ENCODE assay signal across 23 cellular contexts in genomic region chr9:112841261-112841660, GRCh38. TPM values are rescaled to one million over a fixed set of nuclear protein-coding genes. Genes with fewer than 3 reads are reported as not detected.
DNase-seq lines count a peak whose midpoint lies in the region; ATAC-seq lines count a peak whose summit lies in the region.
"Had no signal": no experiment of that assay in that cellular context is flagged by ENCODE, and none has a peak within 500 bp of the region (broad histone marks: within the 10 kb centered on the region; RNA-seq: fewer than 3 reads in every experiment).

No MANE protein-coding gene starts in this region.

- DNase-seq in DMS53 (lab: John Stamatoyannopoulos, UW) (peak; percentile 15), DMS53 treated with DMSO at 0.1 percent for 48 hours (lab: John Stamatoyannopoulos, UW; ENCODE audit: unreplicated experiment) (no peak), RPMI7951 (ENCODE audit: low read depth) (peak; percentile 12), inferior parietal cortex (ENCODE audit: extremely low spot score) (peak; percentile 52), superior temporal gyrus (ENCODE audit: extremely low spot score) (peak; percentile 67), NCI-H187 treated with DMSO at 0.1 percent for 48 hours (lab: John Stamatoyannopoulos, UW) (no peak)
- DNase-seq: activated CD4-positive, alpha-beta memory T cell treated with anti-CD3 and anti-CD28 coated beads, Interleukin-2, amount 10 ng/mL, durations not matched to agents 7 days and 5 days; activated naive CD4-positive, alpha-beta T cell treated with anti-CD3 and anti-CD28 coated beads, Interleukin-2, amount 50 U/mL, for 16 hours; activated T-cell treated with anti-CD3 and anti-CD28 coated beads, Interleukin-2, amount 50 U/mL, for 4 hours; heart right ventricle; mesenchymal stem cell; NCI-H1694 treated with DMSO at 0.1 percent for 48 hours; NCI-H526; stimulated activated CD4-positive, alpha-beta T cell treated with anti-CD3 and anti-CD28 coated beads, Interleukin-4, amount 100 ng/mL, for 24 hours; SW 1271; WERI-Rb-1 had no signal

- ATAC-seq in HG03045 (IDR thresholded peaks at IDR 0.05; ENCODE audit: unreplicated experiment) (no peak), HG03175 (IDR thresholded peaks at IDR 0.05; ENCODE audit: unreplicated experiment) (no peak)
- ATAC-seq: activated T-cell treated with anti-CD3 and anti-CD28 coated beads, Interleukin-2, amount 50 U/mL, for 4 hours; natural killer cell treated with Interleukin-12 subunit alpha and Interleukin-12 subunit beta and Interleukin-15 and Interleukin-18, amount 100 ng/mL, for 72 hours; Panc1 had no signal

RNA-seq across cellular contexts. Expression of gene SLC46A2, which starts 49.4 kb away (rescaled TPM):
- total RNA-seq in RPMI7951 (2014; rRNA removed; shearing (Covaris generic)): not detected in 2 replicates
- total RNA-seq: activated CD4-positive, alpha-beta memory T cell treated with anti-CD3 and anti-CD28 coated beads, Interleukin-2, amount 10 ng/mL, durations not matched to agents 7 days and 5 days; activated T-cell treated with anti-CD3 and anti-CD28 coated beads, Interleukin-2, amount 50 U/mL, for 4 hours; ascending aorta; HT1080; natural killer cell treated with Interleukin-12 subunit alpha and Interleukin-12 subunit beta and Interleukin-15 and Interleukin-18, amount 100 ng/mL, for 72 hours; smooth muscle cell had no signal

Comparison
In these comparisons a context has a peak if more than half of its experiments do, and no peak if none do; other contexts are left out.
1. DNase-seq: peak in DMS53 (single experiment), RPMI7951 (single experiment), inferior parietal cortex (single experiment) and superior temporal gyrus (single experiment); none in DMS53 treated with DMSO at 0.1 percent for 48 hours (single experiment) and NCI-H187 treated with DMSO at 0.1 percent for 48 hours (single experiment).